ENCODE assay signal across 14 cellular contexts in genomic region chr17:44212507-44213402, GRCh38. TPM values are rescaled to one million over a fixed set of nuclear protein-coding genes. Genes with fewer than 3 reads are reported as not detected.
DNase-seq lines count a peak whose midpoint lies in the region; ATAC-seq and TF ChIP-seq lines count a peak whose summit lies in the region.
"Had no signal": no experiment of that assay in that cellular context is flagged by ENCODE, and none has a peak within 500 bp of the region (broad histone marks: within the 10 kb centered on the region; RNA-seq: fewer than 3 reads in every experiment).

No MANE protein-coding gene starts in this region.

- in situ Hi-C loops in Panc1 (cut with HindIII; ENCODE audit: low pct_unique_long_range_greater_than_20kb, low sequenced_read_pairs): no loop called here

- ATAC-seq in Panc1: peak; percentile 44
- peak; percentile 2 for ATAC-seq in left lobe of liver
- ATAC-seq: left ventricle myocardium superior had no signal

- H3K36me3 ChIP-seq in Panc1 (ENCODE audit: control insufficient read depth, insufficient read depth, low read length): peaks cover 10% of the 10 kb centered on the region

- DNase-seq in DMS 273 treated with DMSO at 0.1 percent for 48 hours (lab: John Stamatoyannopoulos, UW) (peak; percentile 18), DMS 273 (lab: John Stamatoyannopoulos, UW; ENCODE audit: unreplicated experiment) (no peak), Panc1 (ENCODE audit: low read depth, low spot score) (no peak), left lobe of liver (ENCODE audit: low spot score) (no peak), kidney tubule cell (ENCODE audit: low spot score) (no peak), SHP77 (lab: John Stamatoyannopoulos, UW) (no peak)
- DNase-seq: central memory CD4-positive, alpha-beta T cell; GOT3; left ventricle myocardium superior; PC-9 had no signal

- no peak for TF ChIP-seq CTCF in Panc1 (IDR thresholded peaks at IDR 0.05)

- CTCF ChIA-PET in Panc1 (lab: Charles Lee): interaction anchor here (0.7 kb wide), 1 partner anchor 9 kb away, joined by 4 read pairs; no protein-coding TSS in a partner anchor

- peaks cover 13% of the 10 kb centered on the region for H3K4me1 ChIP-seq in Panc1 (ENCODE audit: control insufficient read depth, insufficient read depth, low read length)

- BruUV-seq in Panc1 (replicated peaks; lab: Mats Ljungman, UMichigan): no TSS peak

- no peak overlapping the region for H3K4me3 ChIP-seq in Panc1 (ENCODE audit: low read depth in 2 of 2, low read length in 2 of 2)
- H3K4me3 ChIP-seq: hepatocyte, PC-9, upper lobe of left lung had no signal

- POLR2A ChIA-PET in Panc1 (lab: Charles Lee): no interaction called here

- no peaks in the 10 kb centered on the region for H3K9me3 ChIP-seq in Panc1 (ENCODE audit: control insufficient read depth, insufficient read depth, low read depth, low read length)
- H3K9me3 ChIP-seq: upper lobe of left lung had no signal

- no peak overlapping the region for H3K27ac ChIP-seq in Panc1 (ENCODE audit: low read length)
- H3K27ac ChIP-seq: 22Rv1, hepatocyte, PC-9, upper lobe of left lung had no signal

- intact Hi-C loops in Panc1 (cut with micrococcal nuclease; ENCODE audit: unreplicated experiment): no loop called here

- H3K27me3 ChIP-seq in Panc1 (ENCODE audit: control insufficient read depth, insufficient read depth, low read length): no peaks in the 10 kb centered on the region
- H3K27me3 ChIP-seq: hepatocyte, upper lobe of left lung had no signal

RNA-seq across cellular contexts. Expression of gene UBTF, which starts 6.7 kb away (rescaled TPM):
- 116 TPM for total RNA-seq in Panc1 (2021; ENCODE audit: unreplicated experiment)
- polyA plus RNA-seq in Panc1 (2012; ENCODE audit: insufficient read length): 100.0 TPM
- 34.3 TPM for total RNA-seq in left lobe of liver

RNA-seq across cellular contexts. Expression of gene ATXN7L3, which starts 13.1 kb away (rescaled TPM):
- total RNA-seq in Panc1 (2021; ENCODE audit: unreplicated experiment) (69.8 TPM), left lobe of liver (26.6 TPM)
- polyA plus RNA-seq in Panc1 (2012; ENCODE audit: insufficient read length): 57.4 TPM

RNA-seq across cellular contexts. Expression of gene TMUB2, which starts 26.0 kb away (rescaled TPM):
- 30.7 TPM for total RNA-seq in Panc1 (2021; ENCODE audit: unreplicated experiment)
- polyA plus RNA-seq in Panc1 (2012; ENCODE audit: insufficient read length): 31.4 TPM
- 14.3 TPM for total RNA-seq in left lobe of liver

RNA-seq across cellular contexts. Expression of gene ASB16, which starts 42.3 kb away (rescaled TPM):
- not detected for total RNA-seq in Panc1 (2021; ENCODE audit: unreplicated experiment)
- polyA plus RNA-seq in Panc1 (2012; ENCODE audit: insufficient read length): 1.5 TPM
- total RNA-seq in left lobe of liver: not detected
- total RNA-seq: osteocyte, PC-9 had no signal

RNA-seq across cellular contexts. Expression of gene SLC4A1, which starts 55.2 kb away (rescaled TPM):
- total RNA-seq in Panc1 (2021; ENCODE audit: unreplicated experiment) (not detected), left lobe of liver (1.8 TPM)
- not detected for polyA plus RNA-seq in Panc1 (2012; ENCODE audit: insufficient read length)
- total RNA-seq: hepatocyte, left ventricle myocardium superior, osteocyte, PC-9 had no signal
- polyA plus RNA-seq: hepatocyte had no signal
